ENCODE assay signal across 8 cellular contexts in genomic region chr6:168895102-168895812, GRCh38.
DNase-seq lines count a peak whose midpoint lies in the region; ATAC-seq, FAIRE-seq and TF ChIP-seq lines count a peak whose summit lies in the region.

No MANE protein-coding gene starts in this region.

- H2AFZ ChIP-seq in HepG2 (ENCODE audit: low read length) = no peak overlapping the region

- H3K36me3 ChIP-seq in HepG2 (replicated peaks in 1 of 2; ENCODE audit: control insufficient read depth in 1 of 2, insufficient read depth in 2 of 2, low read length in 2 of 2) = no peaks in the 10 kb centered on the region

- peak; percentile 36 for DNase-seq in AG09319 (ENCODE audit: extremely low read depth, low read depth)
- peak; percentile 88 for DNase-seq in NCI-H345 (lab: John Stamatoyannopoulos, UW)
- peak; percentile 66 to 73 for DNase-seq in activated CD4-positive, alpha-beta T cell treated with anti-CD3 and anti-CD28 coated beads for 4 hours
- peak; percentile 83 for DNase-seq in choroid plexus epithelial cell (ENCODE audit: low read depth)
- DNase-seq in HepG2 (ENCODE audit: low spot score) = peak; percentile 71
- DNase-seq in stimulated activated CD4-positive, alpha-beta T cell treated with anti-CD3 and anti-CD28 coated beads, Interleukin-2, amount 100 ng/mL, for 48 hours = peak; percentile 74 to 76

- TF ChIP-seq POLR2A in HepG2 (IDR thresholded peaks at IDR 0.05; ENCODE audit: insufficient read depth in 1 of 2, low read depth in 2 of 2, low read length in 2 of 2) = no peak

- peak; percentile 94 for FAIRE-seq in HepG2 (lab: Jason Lieb, UNC)

- CTCF ChIA-PET in HepG2 (lab: Yijun Ruan, JAX; ENCODE audit: low intra/inter-chr PET ratio, low total read pairs) = interaction anchor here (0.9 kb wide), 1 partner anchor 1634 kb away, joined by 4 read pairs; no protein-coding TSS in a partner anchor

- H3K9ac ChIP-seq in HepG2 (ENCODE audit: insufficient read depth, low read depth, low read length) = no peak overlapping the region

- H3K4me2 ChIP-seq in HepG2 (ENCODE audit: low read depth, low read length) = peak overlapping the region; percentile 50

- intact Hi-C loops in HepG2 (cut with micrococcal nuclease; ENCODE audit: unreplicated experiment) = no loop called here

- TF ChIP-seq EP300 in HepG2 (IDR thresholded peaks at IDR 0.05; ENCODE audit: low read depth in 2 of 2, low read length in 2 of 2) (no peak), HepG2 (CRISPR knock-in tag; IDR thresholded peaks at IDR 0.05; ENCODE audit: borderline replicate concordance) (no peak)

- H3K4me1 ChIP-seq in HepG2 (ENCODE audit: insufficient read depth, low read length) = peaks cover 12% of the 10 kb centered on the region

- POLR2A ChIA-PET in HepG2 (lab: Yijun Ruan, JAX) = no interaction called here

- no peaks in the 10 kb centered on the region for H3K79me2 ChIP-seq in HepG2 (ENCODE audit: insufficient read depth, low read length)

- no peaks in the 10 kb centered on the region for H3K9me3 ChIP-seq in HepG2 (ENCODE audit: low read length)

- no peaks in the 10 kb centered on the region for H4K20me1 ChIP-seq in HepG2 (ENCODE audit: insufficient read depth, low read length)

- peaks cover 3 to 42% of the 10 kb centered on the region in 2 experiments for H3K27me3 ChIP-seq in HepG2 (ENCODE audit: control insufficient read depth in 1 of 2, insufficient read depth in 2 of 2, low read length in 2 of 2)

- WGBS in HepG2 (ENCODE audit: low lambda C conversion rate) = 22% methylated on average over 17 of the region's 17 CpGs

- peak overlapping the region; percentile 39 for H3K4me3 ChIP-seq in choroid plexus epithelial cell (ENCODE audit: low read depth, low read length)
- H3K4me3 ChIP-seq in HepG2 (replicated peaks in 1 of 3; ENCODE audit: insufficient read depth in 1 of 3, low read depth in 2 of 3, low read length in 3 of 3) = no peak overlapping the region

- in situ Hi-C loops in HepG2 (cut with HindIII; ENCODE audit: extremely low pct_ligation_motif_present, low pct_unique_long_range_greater_than_20kb) = no loop called here

- TF ChIP-seq RAD21 in HepG2 (CRISPR knock-in tag; IDR thresholded peaks at IDR 0.05) = peak; percentile 84

- no TSS peak for BruUV-seq in HepG2 (replicated peaks; lab: Mats Ljungman, UMichigan)

- no peak overlapping the region for H3K27ac ChIP-seq in HepG2 (ENCODE audit: extremely low read length, insufficient read depth, low read length)

- TF ChIP-seq CTCF in AG09319 (IDR thresholded peaks at IDR 0.05; ENCODE audit: low read depth, low read length) = peak; percentile 96
- TF ChIP-seq CTCF in choroid plexus epithelial cell (conservative IDR thresholded peaks at IDR 0.05; ENCODE audit: low read depth, low read length) = peak; percentile 99
- peak; percentile 90 for TF ChIP-seq CTCF in HepG2 (CRISPR knock-in tag; IDR thresholded peaks at IDR 0.05)

- ATAC-seq in GM18870 (IDR thresholded peaks at IDR 0.05; ENCODE audit: unreplicated experiment) = peak; percentile 89
- ATAC-seq in HG03135 (IDR thresholded peaks at IDR 0.05; ENCODE audit: unreplicated experiment) = peak; percentile 90
- peak; percentile 89 for ATAC-seq in HepG2

TF ChIP-seq in HepG2, 621 proteins besides CTCF, POLR2A, EP300 and RAD21 (continues in another document):
- TF ChIP-seq ZNF574 (CRISPR knock-in tag; IDR thresholded peaks at IDR 0.05) = peak; percentile 84
- TF ChIP-seq BRCA1 (CRISPR knock-in tag; IDR thresholded peaks at IDR 0.05) = no peak
- TF ChIP-seq NFIB (CRISPR knock-in tag; IDR thresholded peaks at IDR 0.05; ENCODE audit: borderline replicate concordance) = no peak
- TF ChIP-seq ZNF230 (CRISPR knock-in tag; IDR thresholded peaks at IDR 0.05) = 0 out of 2 replicates have a peak, but pooled peaks have one; percentile 48
- no peak for TF ChIP-seq ZNF792 (CRISPR knock-in tag; IDR thresholded peaks at IDR 0.05)
- peak; percentile 42; the same call in 1 of the 2 replicates for TF ChIP-seq FOXA3 (CRISPR knock-in tag; IDR thresholded peaks at IDR 0.05)
- peak; percentile 36 for TF ChIP-seq SALL1 (CRISPR knock-in tag; IDR thresholded peaks at IDR 0.05)
- TF ChIP-seq FOXP1 (IDR thresholded peaks at IDR 0.05) = no peak
- 0 out of 2 replicates have a peak, but pooled peaks have one; percentile 7 for TF ChIP-seq FOXP1 (CRISPR knock-in tag; IDR thresholded peaks at IDR 0.05)
- TF ChIP-seq ZNF333 (CRISPR knock-in tag; IDR thresholded peaks at IDR 0.05; ENCODE audit: borderline replicate concordance) = no peak
- peak; percentile 93 for TF ChIP-seq BHLHE40 (IDR thresholded peaks at IDR 0.05; ENCODE audit: low read length)
- no peak for TF ChIP-seq ARNTL (CRISPR knock-in tag; IDR thresholded peaks at IDR 0.05)
- peak; percentile 22; the same call in 1 of the 2 replicates for TF ChIP-seq MYC (CRISPR knock-in tag; IDR thresholded peaks at IDR 0.05; ENCODE audit: borderline replicate concordance)
- TF ChIP-seq FOXO1 (CRISPR knock-in tag; IDR thresholded peaks at IDR 0.05) = peak; percentile 44; the same call in 1 of the 2 replicates
- TF ChIP-seq GABPA (IDR thresholded peaks at IDR 0.05; ENCODE audit: low read depth, low read length) = peak; percentile 65
- TF ChIP-seq GABPA (CRISPR knock-in tag; IDR thresholded peaks at IDR 0.05; ENCODE audit: low read depth) = peak; percentile 92
- TF ChIP-seq ARID4A (CRISPR knock-in tag; IDR thresholded peaks at IDR 0.05; ENCODE audit: borderline replicate concordance) = 0 out of 2 replicates have a peak, but pooled peaks have one; percentile 27
- TF ChIP-seq FOXK1 (CRISPR knock-in tag; IDR thresholded peaks at IDR 0.05; ENCODE audit: borderline replicate concordance, low read depth) = 0 out of 2 replicates have a peak, but pooled peaks have one; percentile 17
- TF ChIP-seq PHF20 (CRISPR knock-in tag; IDR thresholded peaks at IDR 0.05) = no peak
- peak; percentile 43 for TF ChIP-seq YY1 (IDR thresholded peaks at IDR 0.05; ENCODE audit: insufficient read depth, insufficient replicate concordance, low read depth, low read length)
- TF ChIP-seq NR2F1 (CRISPR knock-in tag; IDR thresholded peaks at IDR 0.05) = no peak
- TF ChIP-seq FOXA1 (IDR thresholded peaks at IDR 0.05) = no peak
- TF ChIP-seq FOXA1 (CRISPR knock-in tag; IDR thresholded peaks at IDR 0.05) = peak; percentile 58; the same call in 1 of the 2 replicates
- TF ChIP-seq SMC3 (IDR thresholded peaks at IDR 0.05; ENCODE audit: low read length) = peak; percentile 75; the same call in 1 of the 2 replicates
- TF ChIP-seq TBX2 (CRISPR knock-in tag; IDR thresholded peaks at IDR 0.05; ENCODE audit: borderline replicate concordance) = peak; percentile 22; the same call in 1 of the 2 replicates
- peak; percentile 62; the same call in 1 of the 2 replicates for TF ChIP-seq ZMYM4 (CRISPR knock-in tag; IDR thresholded peaks at IDR 0.05)

Comparison
In these comparisons a context has a peak if more than half of its experiments do, and no peak if none do; other contexts are left out.
1. DNase-seq: peak in every context shown above with its lines; median percentile 88 in NCI-H345; 83 in choroid plexus epithelial cell; 75 in stimulated activated CD4-positive, alpha-beta T cell treated with anti-CD3 and anti-CD28 coated beads, Interleukin-2, amount 100 ng/mL, for 48 hours; 71 in HepG2; 70 in activated CD4-positive, alpha-beta T cell treated with anti-CD3 and anti-CD28 coated beads for 4 hours; 36 in AG09319.